1 cellular context compared by ENCODE assay signal in genomic region chr16:51989637-51990230, GRCh38.
TF ChIP-seq lines count a peak whose summit lies in the region.

No MANE protein-coding gene starts in this region.

TF ChIP-seq in GM23338, 12 proteins besides CTCF, POLR2A, EP300 and RAD21 (continued from another document):
- TF ChIP-seq ZNF462 (CRISPR knock-in tag; IDR thresholded peaks at IDR 0.05): no peak
- TF ChIP-seq JUNB (IDR thresholded peaks at IDR 0.05; ENCODE audit: unreplicated experiment): no peak
- no peak for TF ChIP-seq ZNF331 (CRISPR knock-in tag; IDR thresholded peaks at IDR 0.05; ENCODE audit: low read depth)
- no peak for TF ChIP-seq NANOG (IDR thresholded peaks at IDR 0.05; ENCODE audit: borderline replicate concordance)
- TF ChIP-seq ZNF114 (CRISPR knock-in tag; IDR thresholded peaks at IDR 0.05): no peak
- no peak for TF ChIP-seq CREB1 (CRISPR knock-in tag; IDR thresholded peaks at IDR 0.05; ENCODE audit: low read depth)
- no peak for TF ChIP-seq EZH2 (IDR thresholded peaks at IDR 0.05; ENCODE audit: low read depth, unreplicated experiment)
- no peak for TF ChIP-seq EZH2phosphoT487 (IDR thresholded peaks at IDR 0.05; ENCODE audit: unreplicated experiment)
